10 cellular contexts compared by ENCODE assay signal in the genomic region with DNA sequence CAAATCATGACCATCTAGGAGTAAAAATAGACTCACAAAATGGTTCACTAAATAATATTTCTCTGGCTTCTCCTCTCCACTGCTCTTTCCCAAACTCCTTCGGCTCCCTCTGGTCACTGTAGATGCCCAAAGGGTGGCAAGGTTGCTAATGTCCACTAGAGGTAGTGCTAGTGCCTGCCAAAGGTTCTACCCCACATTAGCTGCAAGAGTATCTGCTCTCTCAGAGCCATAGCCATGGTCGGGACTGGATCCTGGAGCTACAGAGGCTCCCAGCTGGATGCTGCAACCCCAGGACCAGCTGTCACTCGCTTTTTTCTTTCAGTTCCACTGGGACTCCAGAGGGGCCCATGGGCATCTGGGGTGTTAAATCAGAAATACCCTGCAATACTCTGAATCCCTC. TPM values are rescaled to one million over a fixed set of nuclear protein-coding genes. Genes with fewer than 3 reads are reported as not detected.
A peak's percentile ranks its signal among the peaks of the same experiment; 100 is the strongest.
DNase-seq lines count a peak whose midpoint lies in the region; TF ChIP-seq lines count a peak whose summit lies in the region.
"Had no signal": no experiment of that assay in that cellular context is flagged by ENCODE, and none has a peak within 500 bp of the region (broad histone marks: within the 10 kb centered on the region; RNA-seq: fewer than 3 reads in every experiment).

No MANE protein-coding gene starts in this region.

- no peak overlapping the region for H3K9ac ChIP-seq in colonic mucosa (ENCODE audit: low read depth in 2 of 2, low read length in 2 of 2)

- no peak overlapping the region for H3K27ac Mint-ChIP-seq in osteocyte (ENCODE audit: unreplicated experiment)
- H3K27ac Mint-ChIP-seq: nephron had no signal

- DNase-seq in NCI-H2029 (lab: John Stamatoyannopoulos, UW) (peak; percentile 42), NCI-H2029 treated with DMSO at 0.1 percent for 48 hours (lab: John Stamatoyannopoulos, UW) (no peak), NCI-H1694 treated with DMSO at 0.1 percent for 48 hours (lab: John Stamatoyannopoulos, UW) (peak; percentile 17), caudate nucleus (lab: John Stamatoyannopoulos, UW) (no peak), osteocyte (ENCODE audit: extremely low spot score, unreplicated experiment) (no peak), ureter (ENCODE audit: low spot score) (no peak), colonic mucosa (no peak)
- DNase-seq in activated effector memory CD4-positive, alpha-beta T cell treated with anti-CD3 and anti-CD28 coated beads, Interleukin-2, amount 50 U/mL, for 16 hours = no peak
- DNase-seq: uterus had no signal

- no peaks in the 10 kb centered on the region for H3K27me3 ChIP-seq in colonic mucosa
- H3K27me3 ChIP-seq: uterus had no signal

- no peak overlapping the region for H3K4me3 Mint-ChIP-seq in osteocyte (ENCODE audit: unreplicated experiment)
- H3K4me3 Mint-ChIP-seq: nephron had no signal

- H3K9me3 ChIP-seq in colonic mucosa = no peaks in the 10 kb centered on the region
- H3K9me3 ChIP-seq: uterus had no signal

- H3K36me3 ChIP-seq in colonic mucosa = no peaks in the 10 kb centered on the region
- H3K36me3 ChIP-seq: uterus had no signal

- no peaks in the 10 kb centered on the region for H3K9me3 Mint-ChIP-seq in osteocyte (ENCODE audit: unreplicated experiment)
- H3K9me3 Mint-ChIP-seq: nephron had no signal

- H3K27ac ChIP-seq in caudate nucleus (ENCODE audit: low read depth, low read length) (peak overlapping the region; percentile 63), colonic mucosa (no peak overlapping the region)
- H3K27ac ChIP-seq: uterus had no signal

- H3K4me1 Mint-ChIP-seq in osteocyte (ENCODE audit: unreplicated experiment) = no peaks in the 10 kb centered on the region
- H3K4me1 Mint-ChIP-seq: nephron had no signal

- TF ChIP-seq CTCF in osteocyte (IDR thresholded peaks at IDR 0.05) = peak; percentile 60
- no peak for TF ChIP-seq CTCF in colonic mucosa (IDR thresholded peaks at IDR 0.05)

- H3K4me3 ChIP-seq in colonic mucosa = no peak overlapping the region
- H3K4me3 ChIP-seq: uterus had no signal

- peaks cover 21% of the 10 kb centered on the region for H3K27me3 Mint-ChIP-seq in osteocyte (ENCODE audit: unreplicated experiment)

- no peaks in the 10 kb centered on the region for H3K4me1 ChIP-seq in colonic mucosa
- H3K4me1 ChIP-seq: uterus had no signal

- intact Hi-C loops in colonic mucosa (cut with DNase I) = loop anchor here (10.0 kb wide), 1 partner anchor 245 kb away; no protein-coding TSS in a partner anchor

- H3K36me3 Mint-ChIP-seq in osteocyte (ENCODE audit: unreplicated experiment) = no peaks in the 10 kb centered on the region

RNA-seq across cellular contexts. Expression of a gene that starts 8.5 kb away (rescaled TPM):
- total RNA-seq in osteocyte (not detected in 2 replicates), ureter (not detected), colonic mucosa (not detected)
- total RNA-seq: uterus had no signal

RNA-seq across cellular contexts. Expression of a gene that starts 12.8 kb away (rescaled TPM):
- total RNA-seq in osteocyte (not detected in 2 replicates), ureter (not detected), colonic mucosa (not detected)

RNA-seq across cellular contexts. Expression of a gene that starts 22.3 kb away (rescaled TPM):
- total RNA-seq in osteocyte = 39.0 and 39.9 TPM in 2 replicates
- 119 TPM for total RNA-seq in ureter
- total RNA-seq in colonic mucosa = 10 to 100 TPM; 15.1 to 16.6 TPM

RNA-seq across cellular contexts. Expression of a gene that starts 56.9 kb away (rescaled TPM):
- total RNA-seq in osteocyte (not detected in 2 replicates), ureter (not detected), colonic mucosa (under 1 TPM; 0.13 to 0.52 TPM)
- total RNA-seq: uterus had no signal

Comparison
In these comparisons a context has a peak if more than half of its experiments do, and no peak if none do; other contexts are left out.
1. DNase-seq: peak in NCI-H2029 (single experiment) and NCI-H1694 treated with DMSO at 0.1 percent for 48 hours (single experiment); none in NCI-H2029 treated with DMSO at 0.1 percent for 48 hours (single experiment), caudate nucleus (0 of 61), osteocyte (single experiment), ureter (single experiment), colonic mucosa (single experiment) and activated effector memory CD4-positive, alpha-beta T cell treated with anti-CD3 and anti-CD28 coated beads, Interleukin-2, amount 50 U/mL, for 16 hours (single experiment).